ENCODE assay signal across 35 cellular contexts in genomic region chr15:35301088-35301487, GRCh38.
"Had no signal": no experiment of that assay in that cellular context is flagged by ENCODE, and none has a peak within 500 bp of the region (broad histone marks: within the 10 kb centered on the region; RNA-seq: fewer than 3 reads in every experiment).

No MANE protein-coding gene starts in this region.

- DNase-seq: activated B cell treated with CpG ODN at 0.5 μM for 24 hours; activated CD4-positive, alpha-beta memory T cell treated with anti-CD3 and anti-CD28 coated beads, Interleukin-2, amount 10 ng/mL, durations not matched to agents 7 days and 5 days; activated CD4-positive, alpha-beta T cell treated with anti-CD3 and anti-CD28 coated beads for 4 hours; activated CD4-positive, CD25-positive, alpha-beta regulatory T cell treated with anti-CD3 and anti-CD28 coated beads, Interleukin-2, amount 50 U/mL, for 72 hours; activated CD8-positive, alpha-beta memory T cell treated with anti-CD3 and anti-CD28 coated beads for 24 hours; activated CD8-positive, alpha-beta memory T cell treated with anti-CD3 and anti-CD28 coated beads, Interleukin-2, amount 10 ng/mL, durations not matched to agents 7 days and 5 days; activated CD8-positive, alpha-beta memory T cell treated with anti-CD3 and anti-CD28 coated beads, Interleukin-2, amount 50 U/mL, for 48 hours; activated effector memory CD4-positive, alpha-beta T cell treated with Interleukin-2 at 50 U/mL for 16 hours; activated naive CD4-positive, alpha-beta T cell treated with anti-CD3 and anti-CD28 coated beads, Interleukin-2, amount 10 ng/mL, durations not matched to agents 7 days and 5 days; activated naive CD8-positive, alpha-beta T cell treated with anti-CD3 and anti-CD28 coated beads, Interleukin-2, amount 50 U/mL, for 24 hours; activated T-cell treated with anti-CD3 and anti-CD28 coated beads, Interleukin-2, amount 50 U/mL, for 48 hours; amniotic stem cell; aorta; brain microvascular endothelial cell; central memory CD4-positive, alpha-beta T cell; Kasumi-1; KG1; MG63; NCI-H1048; NCI-H1105 treated with DMSO at 0.1 percent for 48 hours; NCI-H1436; NCI-H1694 treated with DMSO at 0.1 percent for 48 hours; NCI-H2029; NCI-H345; NCI-H524 treated with DMSO at 0.1 percent for 48 hours; NCI-H748 treated with DMSO at 0.1 percent for 48 hours; NK-92 treated with Interleukin-12 subunit alpha and Interleukin-12 subunit beta, amount 100 ng/mL, for 24 hours; PC-3; Peyer's patch; RPMI8226; SHP77 treated with DMSO at 0.1 percent for 48 hours; SK-N-SH had no signal

- H3K27me3 Mint-ChIP-seq: activated B cell treated with CpG ODN at 0.5 μM for 24 hours; activated CD4-positive, alpha-beta memory T cell treated with anti-CD3 and anti-CD28 coated beads, Interleukin-2, amount 10 ng/mL, durations not matched to agents 7 days and 5 days; activated CD8-positive, alpha-beta memory T cell treated with anti-CD3 and anti-CD28 coated beads, Interleukin-2, amount 10 ng/mL, durations not matched to agents 7 days and 5 days; activated naive CD4-positive, alpha-beta T cell treated with anti-CD3 and anti-CD28 coated beads, Interleukin-2, amount 10 ng/mL, durations not matched to agents 7 days and 5 days; activated naive CD8-positive, alpha-beta T cell; activated naive CD8-positive, alpha-beta T cell treated with anti-CD3 and anti-CD28 coated beads, Interleukin-2, amount 50 U/mL, for 24 hours had no signal

- H3K9me3 Mint-ChIP-seq: activated B cell treated with CpG ODN at 0.5 μM for 24 hours; activated CD4-positive, alpha-beta memory T cell treated with anti-CD3 and anti-CD28 coated beads, Interleukin-2, amount 10 ng/mL, durations not matched to agents 7 days and 5 days; activated naive CD4-positive, alpha-beta T cell treated with anti-CD3 and anti-CD28 coated beads, Interleukin-2, amount 10 ng/mL, durations not matched to agents 7 days and 5 days; activated naive CD8-positive, alpha-beta T cell treated with anti-CD3 and anti-CD28 coated beads, Interleukin-2, amount 50 U/mL, for 24 hours; T-helper 1 cell treated with Interleukin-12 subunit alpha and Interleukin-12 subunit beta and Interleukin-4 antibody, amounts not matched to agents 30 μg/mL and 1 μg/mL, for 36 hours; T-helper 2 cell treated with Interferon-gamma antibody and Interleukin-4, amounts not matched to agents 5 μg/mL and 100 μg/mL, for 36 hours had no signal

- ATAC-seq: activated CD8-positive, alpha-beta memory T cell treated with anti-CD3 and anti-CD28 coated beads, Interleukin-2, amount 10 ng/mL, durations not matched to agents 7 days and 5 days; activated naive CD8-positive, alpha-beta T cell treated with anti-CD3 and anti-CD28 coated beads, Interleukin-2, amount 50 U/mL, for 24 hours; PC-3 had no signal

- H3K27ac Mint-ChIP-seq: activated B cell treated with CpG ODN at 0.5 μM for 24 hours; activated CD4-positive, alpha-beta memory T cell treated with anti-CD3 and anti-CD28 coated beads, Interleukin-2, amount 10 ng/mL, durations not matched to agents 7 days and 5 days; activated CD8-positive, alpha-beta memory T cell treated with anti-CD3 and anti-CD28 coated beads, Interleukin-2, amount 10 ng/mL, durations not matched to agents 7 days and 5 days; activated naive CD4-positive, alpha-beta T cell treated with anti-CD3 and anti-CD28 coated beads, Interleukin-2, amount 10 ng/mL, durations not matched to agents 7 days and 5 days; activated naive CD8-positive, alpha-beta T cell; activated naive CD8-positive, alpha-beta T cell treated with anti-CD3 and anti-CD28 coated beads, Interleukin-2, amount 50 U/mL, for 24 hours; T-helper 1 cell treated with Interleukin-12 subunit alpha and Interleukin-12 subunit beta and Interleukin-4 antibody, amounts not matched to agents 30 μg/mL and 1 μg/mL, for 36 hours; T-helper 2 cell treated with Interferon-gamma antibody and Interleukin-4, amounts not matched to agents 5 μg/mL and 100 μg/mL, for 36 hours had no signal

- H3K4me3 Mint-ChIP-seq: activated B cell treated with CpG ODN at 0.5 μM for 24 hours; activated CD4-positive, alpha-beta memory T cell treated with anti-CD3 and anti-CD28 coated beads, Interleukin-2, amount 10 ng/mL, durations not matched to agents 7 days and 5 days; activated CD8-positive, alpha-beta memory T cell treated with anti-CD3 and anti-CD28 coated beads, Interleukin-2, amount 10 ng/mL, durations not matched to agents 7 days and 5 days; activated naive CD4-positive, alpha-beta T cell treated with anti-CD3 and anti-CD28 coated beads, Interleukin-2, amount 10 ng/mL, durations not matched to agents 7 days and 5 days; activated naive CD8-positive, alpha-beta T cell; activated naive CD8-positive, alpha-beta T cell treated with anti-CD3 and anti-CD28 coated beads, Interleukin-2, amount 50 U/mL, for 24 hours; T-helper 1 cell treated with Interleukin-12 subunit alpha and Interleukin-12 subunit beta and Interleukin-4 antibody, amounts not matched to agents 30 μg/mL and 1 μg/mL, for 36 hours; T-helper 2 cell treated with Interferon-gamma antibody and Interleukin-4, amounts not matched to agents 5 μg/mL and 100 μg/mL, for 36 hours had no signal

- H3K36me3 Mint-ChIP-seq: activated CD8-positive, alpha-beta memory T cell treated with anti-CD3 and anti-CD28 coated beads, Interleukin-2, amount 10 ng/mL, durations not matched to agents 7 days and 5 days; activated naive CD4-positive, alpha-beta T cell treated with anti-CD3 and anti-CD28 coated beads, Interleukin-2, amount 10 ng/mL, durations not matched to agents 7 days and 5 days had no signal

- H3K4me1 Mint-ChIP-seq: activated B cell treated with CpG ODN at 0.5 μM for 24 hours; activated CD4-positive, alpha-beta memory T cell treated with anti-CD3 and anti-CD28 coated beads, Interleukin-2, amount 10 ng/mL, durations not matched to agents 7 days and 5 days; activated CD8-positive, alpha-beta memory T cell treated with anti-CD3 and anti-CD28 coated beads, Interleukin-2, amount 10 ng/mL, durations not matched to agents 7 days and 5 days; activated naive CD4-positive, alpha-beta T cell treated with anti-CD3 and anti-CD28 coated beads, Interleukin-2, amount 10 ng/mL, durations not matched to agents 7 days and 5 days; activated naive CD8-positive, alpha-beta T cell treated with anti-CD3 and anti-CD28 coated beads, Interleukin-2, amount 50 U/mL, for 24 hours had no signal
